ENCODE assay signal across 1 cellular context in the genomic region with DNA sequence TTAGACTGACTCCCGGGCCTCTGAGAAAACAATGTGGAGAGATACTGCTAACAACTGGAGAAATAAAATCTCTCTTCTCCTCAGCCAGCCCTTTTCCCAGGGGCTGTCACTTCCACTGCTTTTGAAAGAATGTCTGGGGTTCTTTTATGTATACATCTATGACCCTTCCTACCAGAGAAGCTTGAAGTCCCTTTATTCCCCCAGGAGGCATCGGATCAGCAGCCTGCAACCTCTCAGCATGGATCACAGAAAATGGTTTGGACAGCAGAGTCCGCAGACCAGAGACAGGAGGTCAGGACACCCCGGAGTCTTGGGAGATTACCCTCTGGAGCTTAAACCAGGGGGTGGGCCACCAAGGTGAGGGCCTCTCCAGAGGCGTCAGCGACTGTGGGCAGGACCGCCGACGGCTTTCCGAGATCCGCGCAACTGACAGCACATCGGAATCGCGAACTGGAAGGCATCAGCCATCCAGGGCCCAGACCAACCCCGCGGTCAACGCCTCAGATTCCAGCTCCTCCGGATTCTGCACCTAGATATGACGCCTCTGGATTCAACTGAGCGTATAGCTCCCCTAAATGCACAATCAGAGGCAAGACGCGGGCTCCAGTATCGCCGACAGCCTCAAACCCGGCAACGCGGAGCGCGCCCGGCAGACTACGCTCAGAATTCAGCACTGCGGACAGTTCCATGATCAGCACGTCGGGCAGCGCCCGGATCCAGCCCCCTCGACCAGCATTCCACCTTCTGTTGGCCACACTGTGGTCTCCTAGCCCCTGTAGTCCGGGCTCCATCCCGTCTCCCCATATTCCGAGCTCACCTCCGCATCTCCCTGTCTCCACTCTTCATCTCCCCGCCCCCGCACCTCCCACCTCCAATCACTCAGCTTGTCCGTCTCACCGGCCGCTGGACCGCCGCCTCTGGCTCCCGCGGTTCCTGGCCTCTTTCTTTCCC.
TF ChIP-seq lines count a peak whose summit lies in the region.

No MANE protein-coding gene starts in this region.

TF ChIP-seq in K562, 482 proteins besides CTCF, POLR2A, EP300 and RAD21 (continues in another document):
- TF ChIP-seq NR3C1 (CRISPR knock-in tag; IDR thresholded peaks at IDR 0.05) (peak; percentile 100), ZNF445 (CRISPR knock-in tag; IDR thresholded peaks at IDR 0.05; ENCODE audit: low read depth) (no peak), PML (IDR thresholded peaks at IDR 0.05; ENCODE audit: low read length) (no peak), ATF7 (IDR thresholded peaks at IDR 0.05) (no peak), ZNF695 (CRISPR knock-in tag; IDR thresholded peaks at IDR 0.05) (no peak), SREBF2 (CRISPR knock-in tag; IDR thresholded peaks at IDR 0.05) (peak; percentile 99), ERF (CRISPR knock-in tag; IDR thresholded peaks at IDR 0.05) (no peak), CXXC5 (CRISPR knock-in tag; IDR thresholded peaks at IDR 0.05) (peak; percentile 84), POLR2H (tag; IDR thresholded peaks at IDR 0.05; ENCODE audit: low read depth) (no peak), GABPB2 (CRISPR knock-in tag; conservative IDR thresholded peaks at IDR 0.05) (no peak), BACH1 (tag; IDR thresholded peaks at IDR 0.05) (peak; percentile 74), ZNF444 (CRISPR knock-in tag; IDR thresholded peaks at IDR 0.05) (no peak), FIP1L1 (IDR thresholded peaks at IDR 0.05; ENCODE audit: low read depth, low read length, poor library complexity, severe bottlenecking) (no peak), NELFE (IDR thresholded peaks at IDR 0.05; ENCODE audit: insufficient read depth, insufficient read length) (no peak), RBM39 (optimal IDR thresholded peaks at IDR 0.05; ENCODE audit: low read depth, low read length) (no peak), SPI1 (IDR thresholded peaks at IDR 0.05; ENCODE audit: borderline replicate concordance, low read depth, low read length) (no peak), CEBPG (CRISPR knock-in tag; IDR thresholded peaks at IDR 0.05) (peak; percentile 62; the same call in 1 of the 2 replicates), CEBPG (tag; conservative IDR thresholded peaks at IDR 0.05 in 1 of 2, IDR thresholded peaks at IDR 0.05 in 1 of 2) (no peak), KAT8 (IDR thresholded peaks at IDR 0.05; ENCODE audit: low read depth) (no peak), ELF2 (CRISPR knock-in tag; IDR thresholded peaks at IDR 0.05) (no peak), MEF2D (tag; conservative IDR thresholded peaks at IDR 0.05; ENCODE audit: low read depth) (0 out of 2 replicates have a peak, but pooled peaks have one; percentile 29), TAL1 (IDR thresholded peaks at IDR 0.05) (no peak), SRSF7 (optimal IDR thresholded peaks at IDR 0.05; ENCODE audit: low read depth, low read length) (no peak), ZNF212 (CRISPR knock-in tag; IDR thresholded peaks at IDR 0.05) (no peak), ZNF41 (CRISPR knock-in tag; conservative IDR thresholded peaks at IDR 0.05) (no peak), ZNF133 (CRISPR knock-in tag; IDR thresholded peaks at IDR 0.05) (no peak), KHSRP (IDR thresholded peaks at IDR 0.05) (no peak), NFYB (IDR thresholded peaks at IDR 0.05; ENCODE audit: extremely low read depth, insufficient read length) (no peak), ZNF253 (CRISPR knock-in tag; conservative IDR thresholded peaks at IDR 0.05) (no peak), CHD4 (IDR thresholded peaks at IDR 0.05; ENCODE audit: insufficient read depth, insufficient replicate concordance, low read depth, low read length, poor library complexity, severe bottlenecking) (no peak), MED1 (CRISPR knock-in tag; IDR thresholded peaks at IDR 0.05; ENCODE audit: borderline replicate concordance) (peak; percentile 86; the same call in 1 of the 2 replicates), TAF9B (IDR thresholded peaks at IDR 0.05; ENCODE audit: partially characterized antibody) (no peak), MTA2 (IDR thresholded peaks at IDR 0.05; ENCODE audit: low read depth) (no peak), HMGN3 (IDR thresholded peaks at IDR 0.05; ENCODE audit: borderline replicate concordance, extremely low read depth, insufficient read length, low read depth, low read length) (no peak), SIRT6 (IDR thresholded peaks at IDR 0.05; ENCODE audit: low read depth, low read length) (no peak), NEUROD1 (IDR thresholded peaks at IDR 0.05; ENCODE audit: borderline replicate concordance, low read depth, low read length, partially characterized antibody) (peak; percentile 22), TSC22D4 (tag; IDR thresholded peaks at IDR 0.05) (no peak), ILF3 (IDR thresholded peaks at IDR 0.05; ENCODE audit: borderline replicate concordance) (no peak), ZFX (CRISPR knock-in tag; IDR thresholded peaks at IDR 0.05) (peak; percentile 53), HNRNPK (IDR thresholded peaks at IDR 0.05; ENCODE audit: low read depth, low read length, poor library complexity, severe bottlenecking) (no peak), RBM34 (IDR thresholded peaks at IDR 0.05; ENCODE audit: borderline replicate concordance, insufficient read depth, low read length) (no peak), ZSCAN32 (CRISPR knock-in tag; IDR thresholded peaks at IDR 0.05) (no peak)
- TF ChIP-seq, protein P1, sequence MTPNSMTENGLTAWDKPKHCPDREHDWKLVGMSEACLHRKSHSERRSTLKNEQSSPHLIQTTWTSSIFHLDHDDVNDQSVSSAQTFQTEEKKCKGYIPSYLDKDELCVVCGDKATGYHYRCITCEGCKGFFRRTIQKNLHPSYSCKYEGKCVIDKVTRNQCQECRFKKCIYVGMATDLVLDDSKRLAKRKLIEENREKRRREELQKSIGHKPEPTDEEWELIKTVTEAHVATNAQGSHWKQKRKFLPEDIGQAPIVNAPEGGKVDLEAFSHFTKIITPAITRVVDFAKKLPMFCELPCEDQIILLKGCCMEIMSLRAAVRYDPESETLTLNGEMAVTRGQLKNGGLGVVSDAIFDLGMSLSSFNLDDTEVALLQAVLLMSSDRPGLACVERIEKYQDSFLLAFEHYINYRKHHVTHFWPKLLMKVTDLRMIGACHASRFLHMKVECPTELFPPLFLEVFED (CRISPR knock-in tag; conservative IDR thresholded peaks at IDR 0.05) = peak; percentile 69; the same call in 1 of the 2 replicates
- TF ChIP-seq, protein P2, sequence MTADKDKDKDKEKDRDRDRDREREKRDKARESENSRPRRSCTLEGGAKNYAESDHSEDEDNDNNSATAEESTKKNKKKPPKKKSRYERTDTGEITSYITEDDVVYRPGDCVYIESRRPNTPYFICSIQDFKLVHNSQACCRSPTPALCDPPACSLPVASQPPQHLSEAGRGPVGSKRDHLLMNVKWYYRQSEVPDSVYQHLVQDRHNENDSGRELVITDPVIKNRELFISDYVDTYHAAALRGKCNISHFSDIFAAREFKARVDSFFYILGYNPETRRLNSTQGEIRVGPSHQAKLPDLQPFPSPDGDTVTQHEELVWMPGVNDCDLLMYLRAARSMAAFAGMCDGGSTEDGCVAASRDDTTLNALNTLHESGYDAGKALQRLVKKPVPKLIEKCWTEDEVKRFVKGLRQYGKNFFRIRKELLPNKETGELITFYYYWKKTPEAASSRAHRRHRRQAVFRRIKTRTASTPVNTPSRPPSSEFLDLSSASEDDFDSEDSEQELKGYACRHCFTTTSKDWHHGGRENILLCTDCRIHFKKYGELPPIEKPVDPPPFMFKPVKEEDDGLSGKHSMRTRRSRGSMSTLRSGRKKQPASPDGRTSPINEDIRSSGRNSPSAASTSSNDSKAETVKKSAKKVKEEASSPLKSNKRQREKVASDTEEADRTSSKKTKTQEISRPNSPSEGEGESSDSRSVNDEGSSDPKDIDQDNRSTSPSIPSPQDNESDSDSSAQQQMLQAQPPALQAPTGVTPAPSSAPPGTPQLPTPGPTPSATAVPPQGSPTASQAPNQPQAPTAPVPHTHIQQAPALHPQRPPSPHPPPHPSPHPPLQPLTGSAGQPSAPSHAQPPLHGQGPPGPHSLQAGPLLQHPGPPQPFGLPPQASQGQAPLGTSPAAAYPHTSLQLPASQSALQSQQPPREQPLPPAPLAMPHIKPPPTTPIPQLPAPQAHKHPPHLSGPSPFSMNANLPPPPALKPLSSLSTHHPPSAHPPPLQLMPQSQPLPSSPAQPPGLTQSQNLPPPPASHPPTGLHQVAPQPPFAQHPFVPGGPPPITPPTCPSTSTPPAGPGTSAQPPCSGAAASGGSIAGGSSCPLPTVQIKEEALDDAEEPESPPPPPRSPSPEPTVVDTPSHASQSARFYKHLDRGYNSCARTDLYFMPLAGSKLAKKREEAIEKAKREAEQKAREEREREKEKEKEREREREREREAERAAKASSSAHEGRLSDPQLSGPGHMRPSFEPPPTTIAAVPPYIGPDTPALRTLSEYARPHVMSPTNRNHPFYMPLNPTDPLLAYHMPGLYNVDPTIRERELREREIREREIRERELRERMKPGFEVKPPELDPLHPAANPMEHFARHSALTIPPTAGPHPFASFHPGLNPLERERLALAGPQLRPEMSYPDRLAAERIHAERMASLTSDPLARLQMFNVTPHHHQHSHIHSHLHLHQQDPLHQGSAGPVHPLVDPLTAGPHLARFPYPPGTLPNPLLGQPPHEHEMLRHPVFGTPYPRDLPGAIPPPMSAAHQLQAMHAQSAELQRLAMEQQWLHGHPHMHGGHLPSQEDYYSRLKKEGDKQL (CRISPR knock-in tag; IDR thresholded peaks at IDR 0.05; ENCODE audit: borderline replicate concordance) = no peak; the same call in 1 of the 2 replicates
- TF ChIP-seq, protein P3, sequence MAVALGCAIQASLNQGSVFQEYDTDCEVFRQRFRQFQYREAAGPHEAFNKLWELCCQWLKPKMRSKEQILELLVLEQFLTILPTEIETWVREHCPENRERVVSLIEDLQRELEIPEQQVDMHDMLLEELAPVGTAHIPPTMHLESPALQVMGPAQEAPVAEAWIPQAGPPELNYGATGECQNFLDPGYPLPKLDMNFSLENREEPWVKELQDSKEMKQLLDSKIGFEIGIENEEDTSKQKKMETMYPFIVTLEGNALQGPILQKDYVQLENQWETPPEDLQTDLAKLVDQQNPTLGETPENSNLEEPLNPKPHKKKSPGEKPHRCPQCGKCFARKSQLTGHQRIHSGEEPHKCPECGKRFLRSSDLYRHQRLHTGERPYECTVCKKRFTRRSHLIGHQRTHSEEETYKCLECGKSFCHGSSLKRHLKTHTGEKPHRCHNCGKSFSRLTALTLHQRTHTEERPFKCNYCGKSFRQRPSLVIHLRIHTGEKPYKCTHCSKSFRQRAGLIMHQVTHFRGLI (CRISPR knock-in tag; IDR thresholded peaks at IDR 0.05) = 0 out of 2 replicates have a peak, but pooled peaks have one; percentile 41
- TF ChIP-seq, protein P4, sequence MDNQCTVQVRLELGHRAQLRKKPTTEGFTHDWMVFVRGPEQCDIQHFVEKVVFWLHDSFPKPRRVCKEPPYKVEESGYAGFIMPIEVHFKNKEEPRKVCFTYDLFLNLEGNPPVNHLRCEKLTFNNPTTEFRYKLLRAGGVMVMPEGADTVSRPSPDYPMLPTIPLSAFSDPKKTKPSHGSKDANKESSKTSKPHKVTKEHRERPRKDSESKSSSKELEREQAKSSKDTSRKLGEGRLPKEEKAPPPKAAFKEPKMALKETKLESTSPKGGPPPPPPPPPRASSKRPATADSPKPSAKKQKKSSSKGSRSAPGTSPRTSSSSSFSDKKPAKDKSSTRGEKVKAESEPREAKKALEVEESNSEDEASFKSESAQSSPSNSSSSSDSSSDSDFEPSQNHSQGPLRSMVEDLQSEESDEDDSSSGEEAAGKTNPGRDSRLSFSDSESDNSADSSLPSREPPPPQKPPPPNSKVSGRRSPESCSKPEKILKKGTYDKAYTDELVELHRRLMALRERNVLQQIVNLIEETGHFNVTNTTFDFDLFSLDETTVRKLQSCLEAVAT (IDR thresholded peaks at IDR 0.05) = no peak
- TF ChIP-seq, protein P5, sequence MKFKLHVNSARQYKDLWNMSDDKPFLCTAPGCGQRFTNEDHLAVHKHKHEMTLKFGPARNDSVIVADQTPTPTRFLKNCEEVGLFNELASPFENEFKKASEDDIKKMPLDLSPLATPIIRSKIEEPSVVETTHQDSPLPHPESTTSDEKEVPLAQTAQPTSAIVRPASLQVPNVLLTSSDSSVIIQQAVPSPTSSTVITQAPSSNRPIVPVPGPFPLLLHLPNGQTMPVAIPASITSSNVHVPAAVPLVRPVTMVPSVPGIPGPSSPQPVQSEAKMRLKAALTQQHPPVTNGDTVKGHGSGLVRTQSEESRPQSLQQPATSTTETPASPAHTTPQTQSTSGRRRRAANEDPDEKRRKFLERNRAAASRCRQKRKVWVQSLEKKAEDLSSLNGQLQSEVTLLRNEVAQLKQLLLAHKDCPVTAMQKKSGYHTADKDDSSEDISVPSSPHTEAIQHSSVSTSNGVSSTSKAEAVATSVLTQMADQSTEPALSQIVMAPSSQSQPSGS (CRISPR knock-in tag; IDR thresholded peaks at IDR 0.05) = peak; percentile 96
- TF ChIP-seq, protein P6, sequence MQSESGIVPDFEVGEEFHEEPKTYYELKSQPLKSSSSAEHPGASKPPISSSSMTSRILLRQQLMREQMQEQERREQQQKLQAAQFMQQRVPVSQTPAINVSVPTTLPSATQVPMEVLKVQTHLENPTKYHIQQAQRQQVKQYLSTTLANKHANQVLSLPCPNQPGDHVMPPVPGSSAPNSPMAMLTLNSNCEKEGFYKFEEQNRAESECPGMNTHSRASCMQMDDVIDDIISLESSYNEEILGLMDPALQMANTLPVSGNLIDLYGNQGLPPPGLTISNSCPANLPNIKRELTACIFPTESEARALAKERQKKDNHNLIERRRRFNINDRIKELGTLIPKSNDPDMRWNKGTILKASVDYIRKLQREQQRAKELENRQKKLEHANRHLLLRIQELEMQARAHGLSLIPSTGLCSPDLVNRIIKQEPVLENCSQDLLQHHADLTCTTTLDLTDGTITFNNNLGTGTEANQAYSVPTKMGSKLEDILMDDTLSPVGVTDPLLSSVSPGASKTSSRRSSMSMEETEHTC (IDR thresholded peaks at IDR 0.05) = no peak
- TF ChIP-seq, protein P7, sequence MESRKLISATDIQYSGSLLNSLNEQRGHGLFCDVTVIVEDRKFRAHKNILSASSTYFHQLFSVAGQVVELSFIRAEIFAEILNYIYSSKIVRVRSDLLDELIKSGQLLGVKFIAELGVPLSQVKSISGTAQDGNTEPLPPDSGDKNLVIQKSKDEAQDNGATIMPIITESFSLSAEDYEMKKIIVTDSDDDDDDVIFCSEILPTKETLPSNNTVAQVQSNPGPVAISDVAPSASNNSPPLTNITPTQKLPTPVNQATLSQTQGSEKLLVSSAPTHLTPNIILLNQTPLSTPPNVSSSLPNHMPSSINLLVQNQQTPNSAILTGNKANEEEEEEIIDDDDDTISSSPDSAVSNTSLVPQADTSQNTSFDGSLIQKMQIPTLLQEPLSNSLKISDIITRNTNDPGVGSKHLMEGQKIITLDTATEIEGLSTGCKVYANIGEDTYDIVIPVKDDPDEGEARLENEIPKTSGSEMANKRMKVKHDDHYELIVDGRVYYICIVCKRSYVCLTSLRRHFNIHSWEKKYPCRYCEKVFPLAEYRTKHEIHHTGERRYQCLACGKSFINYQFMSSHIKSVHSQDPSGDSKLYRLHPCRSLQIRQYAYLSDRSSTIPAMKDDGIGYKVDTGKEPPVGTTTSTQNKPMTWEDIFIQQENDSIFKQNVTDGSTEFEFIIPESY (CRISPR knock-in tag; IDR thresholded peaks at IDR 0.05) = peak; percentile 96
